Comparison of ENCODE assay signal across 11 cellular contexts in the genomic region with DNA sequence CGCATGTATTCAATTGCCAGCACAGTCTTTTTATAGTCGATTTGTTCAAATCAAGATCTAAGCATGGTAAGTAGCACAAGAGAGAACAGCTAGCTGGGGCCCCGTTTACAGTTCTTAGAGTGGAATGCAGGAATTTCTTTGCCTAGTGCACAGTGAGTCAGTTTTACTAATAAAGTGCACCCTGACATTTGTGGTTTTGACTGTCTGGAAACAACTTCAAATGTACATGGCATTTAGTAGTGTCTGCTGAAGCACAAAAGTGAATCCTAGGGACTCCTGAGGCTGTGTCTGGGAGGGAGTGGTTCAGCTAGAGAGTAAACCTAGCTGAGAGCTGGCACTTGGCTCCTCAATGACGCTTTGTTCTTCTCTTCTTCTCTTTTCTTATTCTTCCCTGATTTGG.
DNase-seq lines count a peak whose midpoint lies in the region; TF ChIP-seq lines count a peak whose summit lies in the region.
"Had no signal": no experiment of that assay in that cellular context is flagged by ENCODE, and none has a peak within 500 bp of the region (broad histone marks: within the 10 kb centered on the region; RNA-seq: fewer than 3 reads in every experiment).

No MANE protein-coding gene starts in this region.

- no peak overlapping the region for H2AFZ ChIP-seq in hepatocyte

- no peaks in the 10 kb centered on the region for H3K79me2 ChIP-seq in hepatocyte

- no peaks in the 10 kb centered on the region for H3K36me3 Mint-ChIP-seq in HFFc6 (ENCODE audit: low read depth)

- 43% methylated on average over 4 of the region's 4 CpGs for WGBS in hepatocyte (ENCODE audit: low lambda C conversion rate, missing lambda C conversion rate)
- 53 to 68% (median 60%) methylated on average over 4 of the region's 4 CpGs for WGBS in stomach, 5 donors

- H3K4me3 Mint-ChIP-seq in HFFc6, result peak overlapping the region; percentile 63
- H3K4me3 Mint-ChIP-seq: endodermal cell had no signal

- intact Hi-C loops in stomach (cut with DNase I; ENCODE audit: low total_unique reads), result no loop called here

- H3K27me3 ChIP-seq in hepatocyte, result no peaks in the 10 kb centered on the region
- H3K27me3 ChIP-seq in stomach, result no peaks in the 10 kb centered on the region
- H3K27me3 ChIP-seq: thyroid gland had no signal

- peak overlapping the region; percentile 20 for H3K27ac ChIP-seq in hepatocyte
- H3K27ac ChIP-seq in stomach, result peak overlapping the region in 1 of 5 donors; percentile 19
- H3K27ac ChIP-seq: thyroid gland had no signal

- H3K9me3 ChIP-seq in hepatocyte (ENCODE audit: low read depth) (no peaks in the 10 kb centered on the region), stomach (no peaks in the 10 kb centered on the region)
- H3K9me3 ChIP-seq: thyroid gland had no signal

- peaks cover 4% of the 10 kb centered on the region for H3K4me1 ChIP-seq in hepatocyte (ENCODE audit: insufficient read depth)
- no peaks in the 10 kb centered on the region for H3K4me1 ChIP-seq in stomach
- H3K4me1 ChIP-seq: thyroid gland had no signal

- no peaks in the 10 kb centered on the region for H4K20me1 ChIP-seq in hepatocyte (ENCODE audit: insufficient read depth, poor library complexity, severe bottlenecking)

- H3K4me3 ChIP-seq in astrocyte of the cerebellum (ENCODE audit: low read depth, low read length) (no peak overlapping the region), hepatocyte (no peak overlapping the region), stomach (no peak overlapping the region)
- H3K4me3 ChIP-seq: thyroid gland had no signal

- no peaks in the 10 kb centered on the region for H3K36me3 ChIP-seq in hepatocyte (replicated peaks; ENCODE audit: insufficient read depth, low read depth)
- no peaks in the 10 kb centered on the region for H3K36me3 ChIP-seq in stomach
- H3K36me3 ChIP-seq: thyroid gland had no signal

- peak overlapping the region; percentile 12 for H3K4me2 ChIP-seq in hepatocyte

- TF ChIP-seq EP300 in stomach (IDR thresholded peaks at IDR 0.05), result no peak

- no peaks in the 10 kb centered on the region for H3K9me3 Mint-ChIP-seq in HFFc6
- H3K9me3 Mint-ChIP-seq: endodermal cell had no signal

- H3K27ac Mint-ChIP-seq in HFFc6, result peak overlapping the region; percentile 75
- H3K27ac Mint-ChIP-seq: endodermal cell had no signal

- DNase-seq in ACHN (peak; percentile 91), HFFc6 (peak; percentile 97), astrocyte of the cerebellum (ENCODE audit: low read depth) (peak; percentile 86), hepatocyte (ENCODE audit: low spot score) (peak; percentile 61), NCI-H1436 treated with DMSO at 0.1 percent for 48 hours (lab: John Stamatoyannopoulos, UW) (no peak), stomach (no peak), RPMI8226 (no peak), NCI-H345 (lab: John Stamatoyannopoulos, UW) (no peak)
- DNase-seq: endodermal cell, NCI-H446 treated with DMSO at 0.1 percent for 48 hours, thyroid gland had no signal

- H3K27me3 Mint-ChIP-seq in HFFc6 (ENCODE audit: insufficient read depth), result peaks cover 2% of the 10 kb centered on the region

- H3K4me1 Mint-ChIP-seq in HFFc6 (ENCODE audit: low read depth), result peaks cover 65% of the 10 kb centered on the region
- H3K4me1 Mint-ChIP-seq: endodermal cell had no signal

- no peak for TF ChIP-seq CTCF in HFFc6 (IDR thresholded peaks at IDR 0.05)
- TF ChIP-seq CTCF in astrocyte of the cerebellum (IDR thresholded peaks at IDR 0.05; ENCODE audit: low read depth, low read length, missing control alignments), result no peak
- no peak for TF ChIP-seq CTCF in hepatocyte (IDR thresholded peaks at IDR 0.05; ENCODE audit: poor library complexity)
- TF ChIP-seq CTCF in stomach (IDR thresholded peaks at IDR 0.05), result no peak

- no peaks in the 10 kb centered on the region for H3K9me2 ChIP-seq in hepatocyte (replicated peaks; ENCODE audit: insufficient read depth)

- in situ Hi-C loops in ACHN (cut with HindIII; ENCODE audit: low pct_ligation_motif_present, low pct_unique_long_range_greater_than_20kb, low sequenced_read_pairs), result no loop called here
- in situ Hi-C loops in astrocyte of the cerebellum (cut with HindIII; ENCODE audit: low sequenced_read_pairs), result no loop called here

- TF ChIP-seq POLR2A in stomach (IDR thresholded peaks at IDR 0.05), result no peak

Comparison
In these comparisons a context has a peak if more than half of its experiments do, and no peak if none do; other contexts are left out.
1. DNase-seq: peak in ACHN (single experiment), HFFc6 (single experiment), astrocyte of the cerebellum (single experiment) and hepatocyte (single experiment); none in NCI-H1436 treated with DMSO at 0.1 percent for 48 hours (single experiment), stomach (single experiment), RPMI8226 (single experiment) and NCI-H345 (single experiment).